Comparison of ENCODE assay signal across 20 cellular contexts in the genomic region with DNA sequence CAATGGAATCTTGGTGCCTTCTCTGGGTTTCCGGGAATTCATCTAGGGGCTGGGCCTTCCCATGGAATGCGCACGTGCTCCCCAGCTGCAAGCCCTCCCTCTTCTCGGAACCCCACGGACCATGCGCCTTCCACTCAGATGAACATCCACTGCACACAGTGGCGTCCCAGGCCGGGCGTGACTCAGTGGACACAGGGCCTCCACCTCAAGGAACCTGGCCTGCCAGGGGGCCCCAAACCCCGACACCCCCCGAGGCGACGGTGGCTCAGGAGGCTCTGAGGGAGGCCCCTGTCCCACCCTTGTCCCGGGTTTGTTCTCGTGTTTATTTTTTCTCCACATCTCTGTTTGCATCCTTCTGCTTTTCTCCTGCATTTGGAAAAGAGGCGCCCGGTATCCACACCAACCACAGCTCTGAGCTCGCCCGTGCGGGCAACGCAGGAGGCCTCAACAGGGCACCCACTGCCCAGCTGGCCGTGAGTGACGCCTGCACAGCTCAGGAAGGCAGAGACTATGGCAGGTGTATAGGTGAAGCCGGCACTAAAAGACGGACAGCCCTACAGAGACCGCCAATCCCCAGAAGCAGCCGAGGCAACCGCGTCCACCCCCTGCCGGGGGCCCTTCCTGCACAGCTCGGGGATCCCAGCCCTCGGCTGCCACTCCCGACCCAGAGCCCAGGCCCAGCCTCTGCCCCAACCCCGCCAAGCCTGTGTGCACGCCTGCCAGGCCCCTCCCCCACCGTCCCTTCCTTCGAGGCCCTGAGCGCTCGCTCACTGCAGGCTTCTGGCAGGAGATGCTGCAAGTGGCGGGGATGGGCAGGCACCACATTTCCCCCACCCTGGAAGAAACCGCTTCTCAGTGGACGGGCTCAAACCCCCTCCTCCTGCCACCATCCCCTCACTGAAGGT.
"Had no signal": no experiment of that assay in that cellular context is flagged by ENCODE, and none has a peak within 500 bp of the region (broad histone marks: within the 10 kb centered on the region; RNA-seq: fewer than 3 reads in every experiment).

No MANE protein-coding gene starts in this region.

- H3K4me1 Mint-ChIP-seq: immature natural killer cell had no signal

- H3K4me3 ChIP-seq: adrenal gland, gastroesophageal sphincter, hepatocyte, tibial artery, uterus had no signal

- H3K9me3 ChIP-seq: adrenal gland, uterus had no signal

- H3K36me3 Mint-ChIP-seq: immature natural killer cell had no signal

- H3K36me3 ChIP-seq: adrenal gland, gastroesophageal sphincter, tibial artery, uterus had no signal

- H3K27ac ChIP-seq: adrenal gland, epithelial cell of prostate, gastroesophageal sphincter, hepatocyte, parathyroid adenoma, tibial artery, uterus had no signal

- H3K27me3 ChIP-seq: uterus had no signal

- H3K27me3 Mint-ChIP-seq: effector memory CD8-positive, alpha-beta T cell had no signal

- H3K9me3 Mint-ChIP-seq: activated T-helper 1 cell treated with anti-CD3 and anti-CD28 coated beads, Interleukin-12 subunit alpha, Interleukin-12 subunit beta, Interleukin-2, Interleukin-4 antibody, amounts not matched to agents 30 ng/mL and 10 ng/mL and 1 ng/mL, durations not matched to agents 14 hours and 24 hours and 36 hours; dendritic cell treated with granulocyte-macrophage colony-stimulating factor and Interleukin-4, amounts not matched to agents 40 ng/mL and 50 ng/mL, for 4 days; effector memory CD8-positive, alpha-beta T cell; immature natural killer cell; neural crest cell had no signal

- ATAC-seq: effector memory CD8-positive, alpha-beta T cell; gastroesophageal sphincter; left lobe of liver; right cardiac atrium had no signal

- H3K27ac Mint-ChIP-seq: activated T-helper 1 cell treated with anti-CD3 and anti-CD28 coated beads, Interleukin-12 subunit alpha, Interleukin-12 subunit beta, Interleukin-2, Interleukin-4 antibody, amounts not matched to agents 30 ng/mL and 10 ng/mL and 1 ng/mL, durations not matched to agents 14 hours and 24 hours and 36 hours; dendritic cell treated with granulocyte-macrophage colony-stimulating factor and Interleukin-4, amounts not matched to agents 40 ng/mL and 50 ng/mL, for 4 days; effector memory CD8-positive, alpha-beta T cell; immature natural killer cell had no signal

- H3K4me3 Mint-ChIP-seq: activated T-helper 1 cell treated with anti-CD3 and anti-CD28 coated beads, Interleukin-12 subunit alpha, Interleukin-12 subunit beta, Interleukin-2, Interleukin-4 antibody, amounts not matched to agents 30 ng/mL and 10 ng/mL and 1 ng/mL, durations not matched to agents 14 hours and 24 hours and 36 hours; dendritic cell treated with granulocyte-macrophage colony-stimulating factor and Interleukin-4, amounts not matched to agents 40 ng/mL and 50 ng/mL, for 4 days; effector memory CD8-positive, alpha-beta T cell; immature natural killer cell; neural crest cell had no signal

- DNase-seq: activated CD4-positive, alpha-beta T cell treated with anti-CD3 and anti-CD28 coated beads for 48 hours; activated naive CD4-positive, alpha-beta T cell treated with Interleukin-2 at 50 U/mL for 16 hours; adrenal gland; central memory CD4-positive, alpha-beta T cell; effector memory CD8-positive, alpha-beta T cell; immature natural killer cell; mesendoderm; small intestine; T1000; tibial artery; uterus had no signal

- H3K4me1 ChIP-seq: adrenal gland, gastroesophageal sphincter, tibial artery, uterus had no signal
